Comparison of ENCODE assay signal across 11 cellular contexts in genomic region chr4:53654300-53654758, GRCh38.
A peak's percentile ranks its signal among the peaks of the same experiment; 100 is the strongest.
DNase-seq lines count a peak whose midpoint lies in the region; ATAC-seq, FAIRE-seq and TF ChIP-seq lines count a peak whose summit lies in the region.
"Had no signal": no experiment of that assay in that cellular context is flagged by ENCODE, and none has a peak within 500 bp of the region (broad histone marks: within the 10 kb centered on the region; RNA-seq: fewer than 3 reads in every experiment).

No MANE protein-coding gene starts in this region.

- SMC1A ChIA-PET in GM12878 (lab: Charles Lee; ENCODE audit: uncharacterized antibody, unreplicated experiment) = interaction anchor here (0.6 to 12.8 kb wide), 40 partner anchors 8 to 626 kb away, joined by 3 to 110 read pairs (median 6); no protein-coding TSS in a partner anchor

- no peaks in the 10 kb centered on the region for H3K79me1 ChIP-seq in mesenchymal stem cell (replicated peaks; ENCODE audit: low read length, poor library complexity, severe bottlenecking)

- in situ Hi-C loops in GM12878 (cut with MboI) = no loop called here

- H3K36me3 Mint-ChIP-seq in HFFc6 (ENCODE audit: low read depth) = no peaks in the 10 kb centered on the region
- H3K36me3 Mint-ChIP-seq in activated CD4-positive, alpha-beta memory T cell treated with anti-CD3 and anti-CD28 coated beads for 36 hours = no peaks in the 10 kb centered on the region
- no peaks in the 10 kb centered on the region for H3K36me3 Mint-ChIP-seq in mesothelial cell of epicardium

- H3K27ac ChIP-seq in GM12878 (ENCODE audit: control insufficient read depth, insufficient read depth) (peak overlapping the region; percentile 9; the same call in 1 of the 2 replicates), mesenchymal stem cell (ENCODE audit: low read length, poor library complexity, severe bottlenecking) (no peak overlapping the region)
- H3K27ac ChIP-seq: PC-9 had no signal

- no peak for TF ChIP-seq RAD21 in GM12878 (IDR thresholded peaks at IDR 0.05; ENCODE audit: insufficient read depth, low read depth, low read length)

- no peak overlapping the region for H3K4me3 ChIP-seq in AG10803 (ENCODE audit: low read length)
- no peak overlapping the region for H3K4me3 ChIP-seq in GM12878
- H3K4me3 ChIP-seq in mesenchymal stem cell (ENCODE audit: insufficient read depth in 1 of 2, low read depth in 1 of 2, low read length in 2 of 2) = no peak overlapping the region
- H3K4me3 ChIP-seq: PC-9 had no signal

- CTCF ChIA-PET in GM12878 (lab: Yijun Ruan, JAX) = interaction anchor here (0.6 to 9.9 kb wide), 37 partner anchors 8 to 639 kb away, joined by 3 to 112 read pairs (median 6); no protein-coding TSS in a partner anchor
- CTCF ChIA-PET in activated CD4-positive, alpha-beta memory T cell treated with anti-CD3 and anti-CD28 coated beads for 36 hours (lab: Charles Lee) = no interaction called here

- H3K4me1 ChIP-seq in GM12878 (ENCODE audit: control insufficient read depth, insufficient read depth, low read length) (peaks cover 16% of the 10 kb centered on the region), mesenchymal stem cell (ENCODE audit: control insufficient read depth, insufficient read depth, low read depth, low read length) (peaks cover 3% of the 10 kb centered on the region)

- peak overlapping the region; percentile 53; the same call in 1 of the 2 replicates for H3K27ac Mint-ChIP-seq in HFFc6
- H3K27ac Mint-ChIP-seq in activated CD4-positive, alpha-beta memory T cell treated with anti-CD3 and anti-CD28 coated beads for 36 hours = no peak overlapping the region
- H3K27ac Mint-ChIP-seq in mesothelial cell of epicardium = no peak overlapping the region

- H3K4ac ChIP-seq in mesenchymal stem cell (ENCODE audit: low read depth in 1 of 2, low read length in 2 of 2) = no peak overlapping the region

- TF ChIP-seq POLR2A in GM12878 (IDR thresholded peaks at IDR 0.05; ENCODE audit: low read depth, low read length) = no peak
- TF ChIP-seq POLR2A in erythroblast (IDR thresholded peaks at IDR 0.05; ENCODE audit: low read length) = no peak

- H3K4me3 Mint-ChIP-seq in HFFc6 (no peak overlapping the region), mesothelial cell of epicardium (no peak overlapping the region)
- H3K4me3 Mint-ChIP-seq in activated CD4-positive, alpha-beta memory T cell treated with anti-CD3 and anti-CD28 coated beads for 36 hours = no peak overlapping the region

- no peak overlapping the region for H3K14ac ChIP-seq in mesenchymal stem cell (ENCODE audit: low read length in 2 of 2)

- no peaks in the 10 kb centered on the region for H3K27me3 Mint-ChIP-seq in HFFc6 (ENCODE audit: insufficient read depth)
- no peaks in the 10 kb centered on the region for H3K27me3 Mint-ChIP-seq in activated CD4-positive, alpha-beta memory T cell treated with anti-CD3 and anti-CD28 coated beads for 36 hours
- no peaks in the 10 kb centered on the region for H3K27me3 Mint-ChIP-seq in mesothelial cell of epicardium (ENCODE audit: low read depth)

- H3K4me1 Mint-ChIP-seq in HFFc6 (ENCODE audit: low read depth) (peaks cover 53% of the 10 kb centered on the region), mesothelial cell of epicardium (peaks cover 30% of the 10 kb centered on the region)
- H3K4me1 Mint-ChIP-seq in activated CD4-positive, alpha-beta memory T cell treated with anti-CD3 and anti-CD28 coated beads for 36 hours (ENCODE audit: low read depth) = no peaks in the 10 kb centered on the region

- H3K9me3 Mint-ChIP-seq in HFFc6 = no peaks in the 10 kb centered on the region
- H3K9me3 Mint-ChIP-seq in activated CD4-positive, alpha-beta memory T cell treated with anti-CD3 and anti-CD28 coated beads for 36 hours = no peaks in the 10 kb centered on the region
- H3K9me3 Mint-ChIP-seq in mesothelial cell of epicardium = no peaks in the 10 kb centered on the region

- RAD21 ChIA-PET in GM12878 (lab: Charles Lee; ENCODE audit: unreplicated experiment) = interaction anchor here (0.8 to 8.3 kb wide), 37 partner anchors 12 to 638 kb away, joined by 3 to 145 read pairs (median 5); no protein-coding TSS in a partner anchor

- no peak overlapping the region for H4K8ac ChIP-seq in mesenchymal stem cell (ENCODE audit: low read length)

- no peak for TF ChIP-seq CTCF in AG10803 (conservative IDR thresholded peaks at IDR 0.05; ENCODE audit: low read length)
- no peak for TF ChIP-seq CTCF in HFFc6 (IDR thresholded peaks at IDR 0.05)
- no peak for TF ChIP-seq CTCF in GM12878 (IDR thresholded peaks at IDR 0.05 in 2 of 3, conservative IDR thresholded peaks at IDR 0.05 in 1 of 3; ENCODE audit: control insufficient read depth in 2 of 3, extremely low read depth in 1 of 3, insufficient read depth in 1 of 3, low read depth in 3 of 3, low read length in 3 of 3)
- no peak for TF ChIP-seq CTCF in mesothelial cell of epicardium (IDR thresholded peaks at IDR 0.05; ENCODE audit: unreplicated experiment)

- no peak overlapping the region for H2BK15ac ChIP-seq in mesenchymal stem cell (ENCODE audit: low read depth, poor library complexity, severe bottlenecking)

- no peak overlapping the region for H2BK12ac ChIP-seq in mesenchymal stem cell (ENCODE audit: low read length in 2 of 2)

- H3K27me3 ChIP-seq in GM12878 (replicated peaks in 1 of 2; ENCODE audit: control insufficient read depth in 2 of 2, insufficient read depth in 2 of 2, low read length in 1 of 2) (no peaks in the 10 kb centered on the region), mesenchymal stem cell (ENCODE audit: control insufficient read depth in 1 of 2, insufficient read depth in 1 of 2, low read length in 2 of 2) (no peaks in the 10 kb centered on the region)

- no peak overlapping the region for H2BK120ac ChIP-seq in mesenchymal stem cell (ENCODE audit: low read depth, low read length)

- POLR2A ChIA-PET in GM12878 (lab: Charles Lee) = interaction anchor here (0.9 to 4.8 kb wide), 13 partner anchors 12 to 574 kb away, joined by 3 to 41 read pairs (median 6); no protein-coding TSS in a partner anchor
- POLR2A ChIA-PET in activated CD4-positive, alpha-beta memory T cell treated with anti-CD3 and anti-CD28 coated beads for 36 hours (lab: Charles Lee) = no interaction called here

- no peaks in the 10 kb centered on the region for H4K20me1 ChIP-seq in GM12878 (ENCODE audit: control insufficient read depth, insufficient read depth)

- TF ChIP-seq EP300 in GM12878 (IDR thresholded peaks at IDR 0.05; ENCODE audit: borderline replicate concordance in 1 of 2, control insufficient read depth in 1 of 2, low read depth in 2 of 2, low read length in 2 of 2) = peak; percentile 82 to 90; a peak in 3 of 4 replicates

- no TSS peak for BruUV-seq in GM12878 (replicated peaks; lab: Mats Ljungman, UMichigan)

- no peak overlapping the region for H4K91ac ChIP-seq in mesenchymal stem cell (ENCODE audit: low read length)

- H2BK5ac ChIP-seq in mesenchymal stem cell (ENCODE audit: low read depth, low read length, poor library complexity, severe bottlenecking) = no peak overlapping the region

- no peak overlapping the region; the same call in 1 of the 2 replicates for H3K9ac ChIP-seq in GM12878 (ENCODE audit: control insufficient read depth, insufficient read depth, low read length)
- H3K9ac ChIP-seq in mesenchymal stem cell (ENCODE audit: low read length) = peak overlapping the region; percentile 89

- H3K9me3 ChIP-seq in GM12878 (replicated peaks; ENCODE audit: control insufficient read depth, insufficient read depth, low read length) = no peaks in the 10 kb centered on the region
- H3K9me3 ChIP-seq in mesenchymal stem cell (ENCODE audit: control insufficient read depth, low read length) = no peaks in the 10 kb centered on the region

- H3K18ac ChIP-seq in mesenchymal stem cell (ENCODE audit: low read depth in 1 of 2, low read length in 2 of 2) = no peak overlapping the region

- DNase-seq in AG10803 (ENCODE audit: low read depth) (peak; percentile 85), HFFc6 (peak; percentile 43), GM12878 (ENCODE audit: low read depth, low spot score) (peak; percentile 58), mesenchymal stem cell (no peak), HTR-8/SVneo (ENCODE audit: insufficient read length, low spot score) (no peak), mesothelial cell of epicardium (ENCODE audit: low spot score in 2 of 2, unreplicated experiment in 2 of 2) (no peak), erythroblast (lab: John Stamatoyannopoulos, UW) (no peak)
- DNase-seq in activated CD4-positive, alpha-beta memory T cell treated with anti-CD3 and anti-CD28 coated beads for 36 hours = no peak
- DNase-seq: KBM-7, PC-9 had no signal

- no peak for FAIRE-seq in GM12878 (lab: Jason Lieb, UNC)
- FAIRE-seq in HTR-8/SVneo (lab: Jason Lieb, UNC) = no peak

- H3K23ac ChIP-seq in mesenchymal stem cell (ENCODE audit: low read length in 2 of 2) = no peak overlapping the region

- H3K36me3 ChIP-seq in GM12878 (ENCODE audit: control insufficient read depth in 2 of 2, insufficient read depth in 2 of 2, low read length in 1 of 2) (no peaks in the 10 kb centered on the region), mesenchymal stem cell (ENCODE audit: control insufficient read depth in 1 of 2, insufficient read depth in 2 of 2, low read depth in 1 of 2, low read length in 2 of 2) (no peaks in the 10 kb centered on the region)

- H3K79me2 ChIP-seq in GM12878 (ENCODE audit: control insufficient read depth, insufficient read depth, low read length) = no peaks in the 10 kb centered on the region

- intact Hi-C loops in GM12878 (cut with micrococcal nuclease; ENCODE audit: unreplicated experiment) = loop anchor here (5.0 kb wide), 2 partner anchors 147 to 148 kb away; no protein-coding TSS in a partner anchor
- intact Hi-C loops in activated CD4-positive, alpha-beta memory T cell treated with anti-CD3 and anti-CD28 coated beads for 36 hours (cut with micrococcal nuclease) = no loop called here

- H3K4me2 ChIP-seq in GM12878 (ENCODE audit: control insufficient read depth, insufficient read depth) = no peak overlapping the region
- H3K4me2 ChIP-seq in mesenchymal stem cell (ENCODE audit: low read length, poor library complexity, severe bottlenecking) = no peak overlapping the region
- H3K4me2 ChIP-seq: PC-9 had no signal

- peak overlapping the region; percentile 41 for H2AFZ ChIP-seq in GM12878 (ENCODE audit: control insufficient read depth, low read depth, low read length)
- no peak overlapping the region for H2AFZ ChIP-seq in mesenchymal stem cell (ENCODE audit: low read depth, low read length)
- H2AFZ ChIP-seq: PC-9 had no signal

- 1% methylated on average over 5 of the region's 5 CpGs for WGBS in GM12878 (ENCODE audit: insufficient coverage, insufficient replicate concordance, low lambda C conversion rate, missing lambda C conversion rate)
- 94% methylated on average over 5 of the region's 5 CpGs for WGBS in mesenchymal stem cell

- no peak overlapping the region for H2AK5ac ChIP-seq in mesenchymal stem cell (ENCODE audit: low read length, severe bottlenecking)

- ATAC-seq in GM12878 = peak; percentile 80
- ATAC-seq: activated CD4-positive, CD25-positive, alpha-beta regulatory T cell treated with anti-CD3 and anti-CD28 coated beads, Interleukin-2, amount 50 U/mL, for 24 hours had no signal

TF ChIP-seq in GM12878, 131 proteins besides CTCF, POLR2A, EP300 and RAD21 (continues in another document):
- TF ChIP-seq NFXL1 (IDR thresholded peaks at IDR 0.05; ENCODE audit: borderline replicate concordance) = no peak

Comparison
In these comparisons a context has a peak if more than half of its experiments do, and no peak if none do; other contexts are left out.
1. DNase-seq: peak in AG10803 (single experiment), HFFc6 (single experiment) and GM12878 (single experiment); none in mesenchymal stem cell (single experiment), activated CD4-positive, alpha-beta memory T cell treated with anti-CD3 and anti-CD28 coated beads for 36 hours (single experiment), HTR-8/SVneo (single experiment), mesothelial cell of epicardium (0 of 2) and erythroblast (0 of 2).